13 cellular contexts compared by ENCODE assay signal in the genomic region with DNA sequence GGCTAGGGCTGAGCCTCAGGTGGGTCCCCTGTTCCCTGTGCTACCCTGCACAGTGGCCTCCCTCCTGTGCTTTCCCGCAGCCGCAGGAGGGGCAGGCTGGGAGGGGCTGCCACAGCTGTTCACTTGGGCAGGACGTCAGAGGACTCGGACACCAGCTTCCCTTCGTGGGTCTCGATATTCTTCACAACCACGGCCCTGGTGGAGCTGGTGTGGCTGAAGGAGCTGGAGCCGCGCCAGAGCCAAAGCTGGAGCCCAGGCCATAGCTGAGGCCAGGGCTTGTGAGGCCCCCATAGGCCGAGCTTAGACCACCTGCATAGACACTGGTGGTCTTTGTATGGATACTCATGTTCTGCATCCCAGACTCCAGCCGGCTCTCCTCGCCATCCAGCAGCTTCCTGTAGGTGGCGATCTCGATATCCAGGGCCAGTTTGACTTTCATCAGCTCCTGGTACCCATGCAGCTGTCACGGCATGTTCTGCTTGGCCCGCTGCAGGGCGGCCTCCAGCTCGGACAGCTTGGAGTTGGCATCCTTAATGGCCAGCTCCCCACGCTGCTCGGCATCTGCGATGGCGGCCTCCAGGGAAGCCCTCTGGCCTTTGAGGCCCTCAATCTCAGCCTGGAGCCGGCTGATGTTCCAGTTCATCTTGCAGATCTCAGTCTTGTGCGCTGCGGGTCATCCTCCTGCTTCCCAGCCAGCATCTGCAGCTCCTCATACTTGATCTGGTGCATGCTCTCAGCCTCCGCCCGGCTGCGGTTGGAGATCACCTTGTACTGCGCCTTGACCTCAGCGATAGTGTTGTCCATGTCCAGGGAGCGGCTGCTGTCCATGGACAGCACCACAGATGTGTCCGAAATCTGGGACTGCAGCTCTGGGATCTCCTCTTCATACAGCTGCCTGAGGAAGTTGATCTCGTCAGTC. TPM values are rescaled to one million over a fixed set of nuclear protein-coding genes. Genes with fewer than 3 reads are reported as not detected.
DNase-seq lines count a peak whose midpoint lies in the region; ATAC-seq, FAIRE-seq and TF ChIP-seq lines count a peak whose summit lies in the region.
"Not testable (repeated sequence)": the region's sequence is repeated elsewhere in the genome, so short reads cannot be mapped to it uniquely, and the experiment has no call there.
"Had no signal": no experiment of that assay in that cellular context is flagged by ENCODE, and none has a peak within 500 bp of the region (broad histone marks: within the 10 kb centered on the region; RNA-seq: fewer than 3 reads in every experiment).

No MANE protein-coding gene starts in this region.

- not testable (repeated sequence) for H3K27ac ChIP-seq in 22Rv1; PC-3 (ENCODE audit: low read length); HepG2 (ENCODE audit: extremely low read length, insufficient read depth, low read length)

- DNase-seq in GM06990 (ENCODE audit: extremely low read depth, insufficient read length); GM13977 (ENCODE audit: low spot score); PC-3; HepG2 (ENCODE audit: low spot score): not testable (repeated sequence)
- peak; percentile 13 for DNase-seq in HEK293T (ENCODE audit: extremely low spot score)
- peak; percentile 74 for DNase-seq in WTC11 (ENCODE audit: low spot score)
- DNase-seq in iPS DF 4.7 (ENCODE audit: extremely low read depth, low spot score): peak; percentile 25

- POLR2A ChIA-PET in HEK293T (lab: Yijun Ruan, JAX); PC-3 (lab: Charles Lee; ENCODE audit: unreplicated experiment); WTC11 (lab: Charles Lee); HepG2 (lab: Yijun Ruan, JAX): not testable (repeated sequence)

- not testable (repeated sequence) for FAIRE-seq in HepG2 (lab: Jason Lieb, UNC)

- not testable (repeated sequence) for H2AFZ ChIP-seq in PC-3 (ENCODE audit: low read length); HepG2 (ENCODE audit: low read length)

- H3K4me1 Mint-ChIP-seq in WTC11: peaks cover 23% of the 10 kb centered on the region

- in situ Hi-C loops in GM13977 (cut with MboI; ENCODE audit: low pct_unique_long_range_greater_than_20kb, low sequenced_read_pairs, unreplicated experiment); HepG2 (cut with HindIII; ENCODE audit: extremely low pct_ligation_motif_present, low pct_unique_long_range_greater_than_20kb): not testable (repeated sequence)

- peaks cover 11% of the 10 kb centered on the region; the same call in 1 of the 2 replicates for H3K9me3 Mint-ChIP-seq in WTC11

- WGBS in HepG2 (ENCODE audit: low lambda C conversion rate): 66% methylated on average over 9 of the region's 33 CpGs

- not testable (repeated sequence) for H3K4me3 Mint-ChIP-seq in WTC11

- H3K9me3 ChIP-seq in PC-3 (ENCODE audit: low read length); HepG2 (ENCODE audit: low read length): not testable (repeated sequence)

- not testable (repeated sequence) for H3K79me2 ChIP-seq in PC-3 (ENCODE audit: low read length); HepG2 (ENCODE audit: insufficient read depth, low read length)

- not testable (repeated sequence) for BruUV-seq in PC-3 (replicated peaks; lab: Mats Ljungman, UMichigan); HepG2 (replicated peaks; lab: Mats Ljungman, UMichigan)

- H3K9ac ChIP-seq in PC-3 (ENCODE audit: low read length); HepG2 (ENCODE audit: insufficient read depth, low read depth, low read length): not testable (repeated sequence)

- TF ChIP-seq EP300 in HepG2 (IDR thresholded peaks at IDR 0.05; ENCODE audit: low read depth in 2 of 2, low read length in 2 of 2); HepG2 (CRISPR knock-in tag; IDR thresholded peaks at IDR 0.05; ENCODE audit: borderline replicate concordance): not testable (repeated sequence)

- not testable (repeated sequence) for H3K36me3 Mint-ChIP-seq in WTC11

- H3F3A ChIP-seq in PC-3 (ENCODE audit: low read length, unreplicated experiment): not testable (repeated sequence)

- intact Hi-C loops in PC-3 (cut with micrococcal nuclease); HepG2 (cut with micrococcal nuclease; ENCODE audit: unreplicated experiment): not testable (repeated sequence)

- not testable (repeated sequence) for H3K27me3 ChIP-seq in GM06990 (replicated peaks; ENCODE audit: control insufficient read depth, insufficient read depth, low read length); PC-3 (ENCODE audit: low read length)
- peaks cover 0 to 11% of the 10 kb centered on the region in 2 experiments; a peak in 2 of 5 replicates for H3K27me3 ChIP-seq in HepG2 (ENCODE audit: control insufficient read depth in 1 of 2, insufficient read depth in 2 of 2, low read length in 2 of 2)

- TF ChIP-seq CTCF in 22Rv1 (IDR thresholded peaks at IDR 0.05) (peak; percentile 29), GM06990 (IDR thresholded peaks at IDR 0.05; ENCODE audit: insufficient read depth, low read length, poor library complexity, severe bottlenecking) (peak; percentile 22), GM13977 (IDR thresholded peaks at IDR 0.05; ENCODE audit: extremely low read depth, insufficient read depth, missing control alignments) (peak; percentile 7), PC-3 (conservative IDR thresholded peaks at IDR 0.05; ENCODE audit: low read depth, low read length) (0 out of 2 replicates have a peak, but pooled peaks have one; percentile 14), WTC11 (IDR thresholded peaks at IDR 0.05) (peak; percentile 44; the same call in 1 of the 2 replicates), HepG2 (CRISPR knock-in tag; IDR thresholded peaks at IDR 0.05) (peak; percentile 32)

- CTCF ChIA-PET in HEK293T (lab: Yijun Ruan, JAX); PC-3 (lab: Charles Lee); HepG2 (lab: Yijun Ruan, JAX; ENCODE audit: low intra/inter-chr PET ratio, low total read pairs): not testable (repeated sequence)
- CTCF ChIA-PET in WTC11 (lab: Charles Lee): interaction anchor here (0.7 to 2.7 kb wide), 16 partner anchors 9 to 1024 kb away, joined by 3 to 27 read pairs (median 6); a partner anchor contains a TSS

- H3K4me2 ChIP-seq in PC-3 (ENCODE audit: low read length); HepG2 (ENCODE audit: low read depth, low read length): not testable (repeated sequence)

- not testable (repeated sequence) for H3K4me3 ChIP-seq in GM06990 (replicated peaks; ENCODE audit: low read depth, low read length); PC-3 (ENCODE audit: low read length); HepG2 (replicated peaks in 1 of 3; ENCODE audit: insufficient read depth in 1 of 3, low read depth in 2 of 3, low read length in 3 of 3)

- H3K27me3 Mint-ChIP-seq in WTC11 (ENCODE audit: low read depth): not testable (repeated sequence)

- H3K36me3 ChIP-seq in GM06990 (ENCODE audit: control insufficient read depth, insufficient read depth, low read length); PC-3 (ENCODE audit: low read depth, low read length); HepG2 (replicated peaks in 1 of 2; ENCODE audit: control insufficient read depth in 1 of 2, insufficient read depth in 2 of 2, low read length in 2 of 2): not testable (repeated sequence)

- not testable (repeated sequence) for H3K4me1 ChIP-seq in PC-3 (ENCODE audit: insufficient read depth, low read length); HepG2 (ENCODE audit: insufficient read depth, low read length)

- TF ChIP-seq RAD21 in HepG2 (CRISPR knock-in tag; IDR thresholded peaks at IDR 0.05): not testable (repeated sequence)

- H4K20me1 ChIP-seq in PC-3 (ENCODE audit: low read length); HepG2 (ENCODE audit: insufficient read depth, low read length): not testable (repeated sequence)

- H3K27ac Mint-ChIP-seq in WTC11: not testable (repeated sequence)

- not testable (repeated sequence) for TF ChIP-seq POLR2A in HepG2 (IDR thresholded peaks at IDR 0.05; ENCODE audit: insufficient read depth in 1 of 2, low read depth in 2 of 2, low read length in 2 of 2)

- not testable (repeated sequence) for ATAC-seq in PC-3, WTC11, HepG2

- H3K9me2 ChIP-seq in PC-3 (replicated peaks; ENCODE audit: low read length): not testable (repeated sequence)

RNA-seq across cellular contexts. Expression of a gene that starts 18.3 kb away (rescaled TPM):
- total RNA-seq in PC-3 (2014; rRNA removed): not detected in 2 replicates
- total RNA-seq in WTC11 (2021): not detected in 3 replicates
- total RNA-seq in HepG2 (2016; rRNA removed; fragmentation: Illumina TruSeq; extraction: Trizol): not detected in 2 replicates
- not detected in 2 replicates for total RNA-seq in HepG2 (2016; cell fraction: cytosol; rRNA removed; fragmentation: Illumina TruSeq; extraction: Trizol; ENCODE audit: low read depth)
- total RNA-seq in HepG2 (2016; cell fraction: insoluble cytoplasmic fraction; rRNA removed; fragmentation: Illumina TruSeq; extraction: Trizol): not detected in 2 replicates
- total RNA-seq in HepG2 (2016; cell fraction: membrane; rRNA removed; fragmentation: Illumina TruSeq; extraction: Trizol): not detected in 2 replicates
- total RNA-seq in HepG2 (2016; cell fraction: nucleus; rRNA removed; fragmentation: Illumina TruSeq; extraction: Trizol): not detected in 2 replicates
- not detected in 2 replicates for polyA plus RNA-seq in HepG2 (2011; rRNA removed)
- not detected in 2 replicates for polyA plus RNA-seq in HepG2 (2011; cell fraction: cytosol; rRNA removed)
- polyA plus RNA-seq in HepG2 (2011; cell fraction: nucleus; rRNA removed): not detected in 2 replicates
- not detected in 2 replicates for polyA plus RNA-seq in HepG2 (2012)
- polyA plus RNA-seq in HepG2 (2016; cell fraction: cytosol; fragmentation: Illumina TruSeq; extraction: Trizol; ENCODE audit: low read depth): not detected in 2 replicates
- not detected in 2 replicates for polyA plus RNA-seq in HepG2 (2016; cell fraction: insoluble cytoplasmic fraction; fragmentation: Illumina TruSeq; extraction: Trizol; ENCODE audit: low read depth)
- not detected in 2 replicates for polyA plus RNA-seq in HepG2 (2016; cell fraction: membrane; fragmentation: Illumina TruSeq; extraction: Trizol; ENCODE audit: low read depth)
- not detected in 2 replicates for polyA plus RNA-seq in HepG2 (2016; cell fraction: nucleus; fragmentation: Illumina TruSeq; extraction: Trizol; ENCODE audit: insufficient read depth, low read depth)
- polyA minus RNA-seq in HepG2 (2011; rRNA and poly(A)+ RNA removed; ENCODE audit: low replicate concordance): not detected in 2 replicates
- not detected in 2 replicates for polyA minus RNA-seq in HepG2 (2011; cell fraction: cytosol; rRNA and poly(A)+ RNA removed)
- polyA minus RNA-seq in HepG2 (2011; cell fraction: nucleus; rRNA and poly(A)+ RNA removed): not detected in 2 replicates
- total RNA-seq: Calu3, HT1080, IMR-90, NCI-H460 had no signal
- polyA plus RNA-seq: IMR-90, SK-N-SH had no signal

RNA-seq across cellular contexts. Expression of a gene that starts 25.2 kb away (rescaled TPM):
- total RNA-seq in PC-3 (2014; rRNA removed) (not detected in 2 replicates), WTC11 (2021) (not detected in 3 replicates), HepG2 (2016; rRNA removed; fragmentation: Illumina TruSeq; extraction: Trizol) (not detected in 2 replicates)
- total RNA-seq in HepG2 (2016; cell fraction: cytosol; rRNA removed; fragmentation: Illumina TruSeq; extraction: Trizol; ENCODE audit: low read depth): not detected in 2 replicates
- not detected in 2 replicates for total RNA-seq in HepG2 (2016; cell fraction: insoluble cytoplasmic fraction; rRNA removed; fragmentation: Illumina TruSeq; extraction: Trizol)
- not detected in 2 replicates for total RNA-seq in HepG2 (2016; cell fraction: membrane; rRNA removed; fragmentation: Illumina TruSeq; extraction: Trizol)
- not detected in 2 replicates for total RNA-seq in HepG2 (2016; cell fraction: nucleus; rRNA removed; fragmentation: Illumina TruSeq; extraction: Trizol)
- polyA plus RNA-seq in HepG2 (2011; rRNA removed): not detected in 2 replicates
- not detected in 2 replicates for polyA plus RNA-seq in HepG2 (2011; cell fraction: cytosol; rRNA removed)
- polyA plus RNA-seq in HepG2 (2011; cell fraction: nucleus; rRNA removed): not detected in 2 replicates
- polyA plus RNA-seq in HepG2 (2012): not detected in 2 replicates
- polyA plus RNA-seq in HepG2 (2016; cell fraction: cytosol; fragmentation: Illumina TruSeq; extraction: Trizol; ENCODE audit: low read depth): not detected in 2 replicates
- polyA plus RNA-seq in HepG2 (2016; cell fraction: insoluble cytoplasmic fraction; fragmentation: Illumina TruSeq; extraction: Trizol; ENCODE audit: low read depth): not detected in 2 replicates
- polyA plus RNA-seq in HepG2 (2016; cell fraction: membrane; fragmentation: Illumina TruSeq; extraction: Trizol; ENCODE audit: low read depth): not detected in 2 replicates
- polyA plus RNA-seq in HepG2 (2016; cell fraction: nucleus; fragmentation: Illumina TruSeq; extraction: Trizol; ENCODE audit: insufficient read depth, low read depth): not detected in 2 replicates
- not detected in 2 replicates for polyA minus RNA-seq in HepG2 (2011; rRNA and poly(A)+ RNA removed; ENCODE audit: low replicate concordance)
- not detected in 2 replicates for polyA minus RNA-seq in HepG2 (2011; cell fraction: cytosol; rRNA and poly(A)+ RNA removed)
- not detected in 2 replicates for polyA minus RNA-seq in HepG2 (2011; cell fraction: nucleus; rRNA and poly(A)+ RNA removed)
- total RNA-seq: Calu3, HT1080, NCI-H460 had no signal
- polyA plus RNA-seq: SK-N-SH had no signal

RNA-seq across cellular contexts. Expression of a gene that starts 46.9 kb away (rescaled TPM):
- total RNA-seq in PC-3 (2014; rRNA removed) (not detected in 2 replicates), WTC11 (2021) (not detected in 3 replicates), HepG2 (2016; rRNA removed; fragmentation: Illumina TruSeq; extraction: Trizol) (not detected in 2 replicates)
- total RNA-seq in HepG2 (2016; cell fraction: cytosol; rRNA removed; fragmentation: Illumina TruSeq; extraction: Trizol; ENCODE audit: low read depth): not detected in 2 replicates
- not detected in 2 replicates for total RNA-seq in HepG2 (2016; cell fraction: insoluble cytoplasmic fraction; rRNA removed; fragmentation: Illumina TruSeq; extraction: Trizol)
- total RNA-seq in HepG2 (2016; cell fraction: membrane; rRNA removed; fragmentation: Illumina TruSeq; extraction: Trizol): not detected in 2 replicates
- total RNA-seq in HepG2 (2016; cell fraction: nucleus; rRNA removed; fragmentation: Illumina TruSeq; extraction: Trizol): not detected in 2 replicates
- not detected in 2 replicates for polyA plus RNA-seq in HepG2 (2011; rRNA removed)
- not detected in 2 replicates for polyA plus RNA-seq in HepG2 (2011; cell fraction: cytosol; rRNA removed)
- not detected in 2 replicates for polyA plus RNA-seq in HepG2 (2011; cell fraction: nucleus; rRNA removed)
- polyA plus RNA-seq in HepG2 (2012): not detected in 2 replicates
- not detected in 2 replicates for polyA plus RNA-seq in HepG2 (2016; cell fraction: cytosol; fragmentation: Illumina TruSeq; extraction: Trizol; ENCODE audit: low read depth)
- not detected in 2 replicates for polyA plus RNA-seq in HepG2 (2016; cell fraction: insoluble cytoplasmic fraction; fragmentation: Illumina TruSeq; extraction: Trizol; ENCODE audit: low read depth)
- polyA plus RNA-seq in HepG2 (2016; cell fraction: membrane; fragmentation: Illumina TruSeq; extraction: Trizol; ENCODE audit: low read depth): not detected in 2 replicates
- not detected in 2 replicates for polyA plus RNA-seq in HepG2 (2016; cell fraction: nucleus; fragmentation: Illumina TruSeq; extraction: Trizol; ENCODE audit: insufficient read depth, low read depth)
- polyA minus RNA-seq in HepG2 (2011; rRNA and poly(A)+ RNA removed; ENCODE audit: low replicate concordance): not detected in 2 replicates
- not detected in 2 replicates for polyA minus RNA-seq in HepG2 (2011; cell fraction: cytosol; rRNA and poly(A)+ RNA removed)
- polyA minus RNA-seq in HepG2 (2011; cell fraction: nucleus; rRNA and poly(A)+ RNA removed): not detected in 2 replicates
- total RNA-seq: Calu3, HT1080, IMR-90, NCI-H460 had no signal
- polyA plus RNA-seq: IMR-90, SK-N-SH had no signal
